Comparison of ENCODE assay signal across 40 cellular contexts in the genomic region with DNA sequence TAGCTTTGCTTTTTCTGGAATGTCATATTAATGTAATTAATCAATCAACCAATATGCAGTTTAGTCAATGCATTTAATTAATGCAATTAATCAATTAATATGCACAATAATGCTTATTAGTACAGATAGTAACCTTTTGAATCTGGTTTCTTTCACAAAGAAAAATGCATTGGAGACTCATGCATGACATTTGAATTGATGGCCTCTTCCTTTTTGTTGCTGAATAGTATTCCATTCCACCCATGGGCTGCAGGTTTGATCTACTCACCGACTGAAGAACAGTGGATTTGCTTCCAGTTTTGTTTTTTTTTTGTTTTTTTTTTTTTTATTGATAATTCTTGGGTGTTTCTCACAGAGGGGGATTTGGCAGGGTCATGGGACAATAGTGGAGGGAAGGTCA. TPM values are rescaled to one million over a fixed set of nuclear protein-coding genes. Genes with fewer than 3 reads are reported as not detected.
"Had no signal": no experiment of that assay in that cellular context is flagged by ENCODE, and none has a peak within 500 bp of the region (broad histone marks: within the 10 kb centered on the region; RNA-seq: fewer than 3 reads in every experiment).

No MANE protein-coding gene starts in this region.

- H3K4me1 ChIP-seq: adrenal gland, breast epithelium had no signal

- H3K4me3 Mint-ChIP-seq: activated B cell treated with CpG ODN at 0.5 μM for 24 hours; activated CD8-positive, alpha-beta T cell treated with anti-CD3 and anti-CD28 coated beads for 36 hours; activated naive CD8-positive, alpha-beta T cell treated with anti-CD3 and anti-CD28 coated beads for 36 hours; activated T-cell treated with anti-CD3 and anti-CD28 coated beads, Interleukin-2, amount 50 U/mL, for 72 hours; activated T-helper 17 cell treated with anti-CD3 and anti-CD28 coated beads, Interleukin-2, amount 50 U/mL, for 72 hours had no signal

- H3K36me3 ChIP-seq: adrenal gland, breast epithelium, Peyer's patch had no signal

- H3K9me3 Mint-ChIP-seq: activated B cell treated with CpG ODN at 0.5 μM for 24 hours; activated CD8-positive, alpha-beta T cell treated with anti-CD3 and anti-CD28 coated beads for 36 hours; activated naive CD8-positive, alpha-beta T cell treated with anti-CD3 and anti-CD28 coated beads for 36 hours; activated T-cell treated with anti-CD3 and anti-CD28 coated beads, Interleukin-2, amount 50 U/mL, for 72 hours; activated T-helper 17 cell treated with anti-CD3 and anti-CD28 coated beads, Interleukin-2, amount 50 U/mL, for 72 hours; T-cell had no signal

- H3K27ac ChIP-seq: adrenal gland, body of pancreas, breast epithelium, KMS-11, Peyer's patch, VCaP had no signal

- H3K36me3 Mint-ChIP-seq: activated naive CD8-positive, alpha-beta T cell treated with anti-CD3 and anti-CD28 coated beads for 36 hours; T-cell had no signal

- H3K9me3 ChIP-seq: adrenal gland, body of pancreas, breast epithelium, Peyer's patch had no signal

- H3K9ac ChIP-seq: KMS-11 had no signal

- H3K27me3 Mint-ChIP-seq: activated B cell treated with CpG ODN at 0.5 μM for 24 hours; activated CD8-positive, alpha-beta T cell treated with anti-CD3 and anti-CD28 coated beads for 36 hours; activated naive CD8-positive, alpha-beta T cell treated with anti-CD3 and anti-CD28 coated beads for 36 hours; activated T-helper 17 cell treated with anti-CD3 and anti-CD28 coated beads, Interleukin-2, amount 50 U/mL, for 72 hours; T-cell had no signal

- DNase-seq: activated B cell treated with CpG ODN at 0.5 μM for 24 hours; activated CD4-positive, alpha-beta T cell treated with anti-CD3 and anti-CD28 coated beads for 4 hours; activated CD4-positive, alpha-beta T cell treated with anti-CD3 and anti-CD28 coated beads, Interleukin-2, amount 50 U/mL, for 4 hours; activated CD4-positive, CD25-positive, alpha-beta regulatory T cell treated with anti-CD3 and anti-CD28 coated beads, Interleukin-2, amount 50 U/mL, for 72 hours; activated CD8-positive, alpha-beta T cell treated with anti-CD3 and anti-CD28 coated beads for 36 hours; activated effector memory CD4-positive, alpha-beta T cell treated with anti-CD3 and anti-CD28 coated beads, Interleukin-2, amount 50 U/mL, for 16 hours; activated naive CD4-positive, alpha-beta T cell; activated naive CD4-positive, alpha-beta T cell treated with anti-CD3 and anti-CD28 coated beads, Interleukin-2, amount 50 U/mL, for 16 hours; activated naive CD8-positive, alpha-beta T cell treated with anti-CD3 and anti-CD28 coated beads for 36 hours; activated T-cell treated with anti-CD3 and anti-CD28 coated beads, Interleukin-2, amount 50 U/mL, for 1 hour; activated T-cell treated with anti-CD3 and anti-CD28 coated beads, Interleukin-2, amount 50 U/mL, for 72 hours; adrenal gland; body of pancreas; caudate nucleus; MM.1S; NCI-H1092 treated with DMSO at 0.1 percent for 48 hours; NCI-H1417; NCI-H146; NCI-H187; NCI-H2081; NCI-H2171 treated with DMSO at 0.1 percent for 48 hours; NCI-H2227 treated with DMSO at 0.1 percent for 48 hours; NCI-H446; NCI-H510A treated with DMSO at 0.1 percent for 48 hours; NCI-H526 treated with DMSO at 0.1 percent for 48 hours; NCI-H774; PC-3; Peyer's patch; RPMI8226; SIG-M5; T-cell; T-helper 2 cell; T-helper 9 cell had no signal

- H3K4me2 ChIP-seq: KMS-11 had no signal

- H3K4me3 ChIP-seq: adrenal gland, body of pancreas, breast epithelium, Peyer's patch had no signal

- H3K27ac Mint-ChIP-seq: activated B cell treated with CpG ODN at 0.5 μM for 24 hours; activated CD8-positive, alpha-beta T cell treated with anti-CD3 and anti-CD28 coated beads for 36 hours; activated naive CD8-positive, alpha-beta T cell treated with anti-CD3 and anti-CD28 coated beads for 36 hours; activated T-cell treated with anti-CD3 and anti-CD28 coated beads, Interleukin-2, amount 50 U/mL, for 72 hours; activated T-helper 17 cell treated with anti-CD3 and anti-CD28 coated beads, Interleukin-2, amount 50 U/mL, for 72 hours had no signal

- H3K27me3 ChIP-seq: body of pancreas, Peyer's patch had no signal

- ATAC-seq: activated CD8-positive, alpha-beta T cell treated with anti-CD3 and anti-CD28 coated beads for 36 hours; activated T-cell treated with anti-CD3 and anti-CD28 coated beads, Interleukin-2, amount 50 U/mL, for 72 hours; activated T-helper 17 cell treated with anti-CD3 and anti-CD28 coated beads, Interleukin-2, amount 50 U/mL, for 72 hours; body of pancreas; PC-3; SK-N-SH treated with all-trans-retinoic acid at 6 μM for 48 hours; T-cell had no signal

RNA-seq across cellular contexts. Expression of a gene that starts 13.1 kb away (rescaled TPM):
- total RNA-seq: LHCN-M2, SK-MEL-5 had no signal
